In genomic region chrX:24221872-24222271, GRCh38 we compare ENCODE assay signal across 1 cellular context.
TF ChIP-seq lines count a peak whose summit lies in the region.

No MANE protein-coding gene starts in this region.

TF ChIP-seq in GM23338, 12 proteins besides CTCF, POLR2A, EP300 and RAD21 (continued from another document):
- TF ChIP-seq ZNF462 (CRISPR knock-in tag; IDR thresholded peaks at IDR 0.05): no peak
- no peak for TF ChIP-seq REST (IDR thresholded peaks at IDR 0.05; ENCODE audit: unreplicated experiment)
- no peak for TF ChIP-seq ZNF331 (CRISPR knock-in tag; IDR thresholded peaks at IDR 0.05; ENCODE audit: low read depth)
- TF ChIP-seq STAT1 (IDR thresholded peaks at IDR 0.05; ENCODE audit: unreplicated experiment): no peak
- no peak for TF ChIP-seq JUNB (IDR thresholded peaks at IDR 0.05; ENCODE audit: unreplicated experiment)
- TF ChIP-seq EZH2phosphoT487 (IDR thresholded peaks at IDR 0.05; ENCODE audit: unreplicated experiment): no peak
- TF ChIP-seq ZNF114 (CRISPR knock-in tag; IDR thresholded peaks at IDR 0.05): no peak
